In genomic region chr9:133478851-133479711, GRCh38 we compare ENCODE assay signal across 8 cellular contexts. TPM values are rescaled to one million over a fixed set of nuclear protein-coding genes. Genes with fewer than 3 reads are reported as not detected.
DNase-seq lines count a peak whose midpoint lies in the region; ATAC-seq and TF ChIP-seq lines count a peak whose summit lies in the region.

A gene with protein sequence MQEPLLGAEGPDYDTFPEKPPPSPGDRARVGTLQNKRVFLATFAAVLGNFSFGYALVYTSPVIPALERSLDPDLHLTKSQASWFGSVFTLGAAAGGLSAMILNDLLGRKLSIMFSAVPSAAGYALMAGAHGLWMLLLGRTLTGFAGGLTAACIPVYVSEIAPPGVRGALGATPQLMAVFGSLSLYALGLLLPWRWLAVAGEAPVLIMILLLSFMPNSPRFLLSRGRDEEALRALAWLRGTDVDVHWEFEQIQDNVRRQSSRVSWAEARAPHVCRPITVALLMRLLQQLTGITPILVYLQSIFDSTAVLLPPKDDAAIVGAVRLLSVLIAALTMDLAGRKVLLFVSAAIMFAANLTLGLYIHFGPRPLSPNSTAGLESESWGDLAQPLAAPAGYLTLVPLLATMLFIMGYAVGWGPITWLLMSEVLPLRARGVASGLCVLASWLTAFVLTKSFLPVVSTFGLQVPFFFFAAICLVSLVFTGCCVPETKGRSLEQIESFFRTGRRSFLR (minus strand): TSS chr9:133479099. CDS start chr9:133479059, 40 bp downstream.

- no peaks in the 10 kb centered on the region for H3K36me3 Mint-ChIP-seq in HFFc6 (ENCODE audit: low read depth)
- no peaks in the 10 kb centered on the region for H3K36me3 Mint-ChIP-seq in activated naive CD8-positive, alpha-beta T cell treated with anti-CD3 and anti-CD28 coated beads, Interleukin-2, amount 50 U/mL, for 24 hours (ENCODE audit: low read depth)

- no CpG with 5 or more reads among the region's 84 CpGs for WGBS in trophoblast cell (ENCODE audit: extremely low coverage, insufficient coverage, insufficient read length)

- H3K36me3 ChIP-seq in trophoblast cell (ENCODE audit: control insufficient read depth in 1 of 2, insufficient read depth in 2 of 2, low read length in 2 of 2) (peaks cover 14 to 17% of the 10 kb centered on the region in 2 experiments), tibial artery (no peaks in the 10 kb centered on the region)

- peaks cover 8% of the 10 kb centered on the region for H3K27me3 Mint-ChIP-seq in HFFc6 (ENCODE audit: insufficient read depth)
- no peaks in the 10 kb centered on the region for H3K27me3 Mint-ChIP-seq in activated naive CD8-positive, alpha-beta T cell treated with anti-CD3 and anti-CD28 coated beads, Interleukin-2, amount 50 U/mL, for 24 hours

- H3K4me1 Mint-ChIP-seq in HFFc6 (ENCODE audit: low read depth), result no peaks in the 10 kb centered on the region
- peaks cover 11% of the 10 kb centered on the region for H3K4me1 Mint-ChIP-seq in activated naive CD8-positive, alpha-beta T cell treated with anti-CD3 and anti-CD28 coated beads, Interleukin-2, amount 50 U/mL, for 24 hours

- H2BK5ac ChIP-seq in trophoblast cell (ENCODE audit: low read depth, low read length, poor library complexity), result peak within 1 kb of the TSS; percentile 50

- peak within 1 kb of the TSS; percentile 80 for H3K4me3 Mint-ChIP-seq in HFFc6
- H3K4me3 Mint-ChIP-seq in activated naive CD8-positive, alpha-beta T cell treated with anti-CD3 and anti-CD28 coated beads, Interleukin-2, amount 50 U/mL, for 24 hours, result peak within 1 kb of the TSS; percentile 78

- H3K79me2 ChIP-seq in trophoblast cell (ENCODE audit: control insufficient read depth, insufficient read depth, low read length, poor library complexity), result no peaks in the 10 kb centered on the region

- H3K4ac ChIP-seq in trophoblast cell (ENCODE audit: low read depth, low read length), result peak within 1 kb of the TSS; percentile 29

- H3K9me3 ChIP-seq in trophoblast cell (ENCODE audit: insufficient read depth, low read depth, low read length) (peaks cover 2% of the 10 kb centered on the region), tibial artery (no peaks in the 10 kb centered on the region)

- intact Hi-C loops in cardiac septum (cut with DNase I), result loop anchor here (5.0 to 10.0 kb wide), 2 partner anchors 57 to 444 kb away; partner anchors contain the start of genes ADAMTS13 and GTF3C5
- intact Hi-C loops in tibial artery (cut with DNase I; ENCODE audit: low total_unique reads), result no loop called here

- TF ChIP-seq CTCF in HFFc6 (IDR thresholded peaks at IDR 0.05) (no peak), tibial artery (IDR thresholded peaks at IDR 0.05) (no peak)

- peak within 1 kb of the TSS; percentile 52 for H3K14ac ChIP-seq in trophoblast cell (ENCODE audit: low read length)

- peak within 1 kb of the TSS; percentile 67 for H3K4me3 ChIP-seq in trophoblast cell (ENCODE audit: low read depth, low read length)
- H3K4me3 ChIP-seq in tibial artery, result peak within 1 kb of the TSS; percentile 54 to 77

- H3K27ac ChIP-seq in trophoblast cell (ENCODE audit: low read depth, low read length) (no peak within 1 kb of the TSS), tibial artery (peak within 1 kb of the TSS; percentile 36 to 61)

- H3K9ac ChIP-seq in trophoblast cell (ENCODE audit: low read length), result peak within 1 kb of the TSS; percentile 50

- H3K9me3 Mint-ChIP-seq in HFFc6, result no peaks in the 10 kb centered on the region
- no peaks in the 10 kb centered on the region for H3K9me3 Mint-ChIP-seq in activated naive CD8-positive, alpha-beta T cell treated with anti-CD3 and anti-CD28 coated beads, Interleukin-2, amount 50 U/mL, for 24 hours

- H3K79me1 ChIP-seq in trophoblast cell (ENCODE audit: low read length), result peaks cover 4% of the 10 kb centered on the region

- H3K18ac ChIP-seq in trophoblast cell (ENCODE audit: low read length), result peak within 1 kb of the TSS; percentile 57

- H3K4me1 ChIP-seq in trophoblast cell (ENCODE audit: control insufficient read depth in 1 of 2, insufficient read depth in 2 of 2, low read length in 2 of 2), result peaks cover 11 to 12% of the 10 kb centered on the region in 2 experiments
- peaks cover 0 to 23% (median 14%) of the 10 kb centered on the region in 4 donors for H3K4me1 ChIP-seq in tibial artery

- peak within 1 kb of the TSS; percentile 63 for H3K27ac Mint-ChIP-seq in HFFc6
- no peak within 1 kb of the TSS for H3K27ac Mint-ChIP-seq in activated naive CD8-positive, alpha-beta T cell treated with anti-CD3 and anti-CD28 coated beads, Interleukin-2, amount 50 U/mL, for 24 hours

- no peak within 1 kb of the TSS for H2BK12ac ChIP-seq in trophoblast cell (ENCODE audit: low read length)

- peak within 1 kb of the TSS; percentile 1 for H4K12ac ChIP-seq in trophoblast cell (ENCODE audit: low read depth, low read length)

- H2AK5ac ChIP-seq in trophoblast cell (ENCODE audit: low read length), result no peak within 1 kb of the TSS

- no peak within 1 kb of the TSS for H3K23ac ChIP-seq in trophoblast cell (ENCODE audit: low read length)

- H3K27me3 ChIP-seq in trophoblast cell (ENCODE audit: insufficient read depth, low read length), result no peaks in the 10 kb centered on the region
- H3K27me3 ChIP-seq in tibial artery, result no peaks in the 10 kb centered on the region

- H3K4me2 ChIP-seq in trophoblast cell (ENCODE audit: low read length), result peak within 1 kb of the TSS; percentile 70

- H2BK120ac ChIP-seq in trophoblast cell (ENCODE audit: insufficient read depth, low read length, poor library complexity), result peak within 1 kb of the TSS; percentile 41

- ATAC-seq in activated naive CD8-positive, alpha-beta T cell treated with anti-CD3 and anti-CD28 coated beads, Interleukin-2, amount 50 U/mL, for 24 hours, result peak; percentile 97

- H4K91ac ChIP-seq in trophoblast cell (ENCODE audit: low read depth, low read length), result peak within 1 kb of the TSS; percentile 42

- DNase-seq in HFFc6 (peak; percentile 56), NAMALWA (ENCODE audit: low spot score) (peak; percentile 92), SW480 (ENCODE audit: low spot score) (peak; percentile 82), cardiac septum (ENCODE audit: low spot score) (peak; percentile 90), trophoblast cell (peak; percentile 58 to 73), tibial artery (peak; percentile 80 to 90)
- DNase-seq in activated naive CD8-positive, alpha-beta T cell treated with anti-CD3 and anti-CD28 coated beads, Interleukin-2, amount 50 U/mL, for 24 hours, result peak; percentile 85

- peak within 1 kb of the TSS; percentile 73 for H4K8ac ChIP-seq in trophoblast cell (ENCODE audit: low read depth, low read length)

- peak within 1 kb of the TSS; percentile 59 for H2AFZ ChIP-seq in trophoblast cell (ENCODE audit: insufficient read depth, low read length, poor library complexity)

- peak; percentile 75 for TF ChIP-seq POLR2A in GM10847 (IDR thresholded peaks at IDR 0.05; ENCODE audit: extremely low read depth, insufficient read length)

RNA-seq across cellular contexts. Expression of the gene that starts here (rescaled TPM):
- total RNA-seq in HFFc6 (2021; fragmentation: NEBNext Ultra II Directional; extraction: Animal tissue kit (Norgen Biotek cat#: 25700)), result 10 to 100 TPM in 5 of 6 experiments, 1 to 10 TPM in 1; 9.4 to 12.6 (median 11.3) TPM
- 3.6 TPM for total RNA-seq in cardiac septum
- 4.5 and 4.7 TPM in 2 replicates for polyA plus RNA-seq in trophoblast cell (2013)
